In the genomic region with DNA sequence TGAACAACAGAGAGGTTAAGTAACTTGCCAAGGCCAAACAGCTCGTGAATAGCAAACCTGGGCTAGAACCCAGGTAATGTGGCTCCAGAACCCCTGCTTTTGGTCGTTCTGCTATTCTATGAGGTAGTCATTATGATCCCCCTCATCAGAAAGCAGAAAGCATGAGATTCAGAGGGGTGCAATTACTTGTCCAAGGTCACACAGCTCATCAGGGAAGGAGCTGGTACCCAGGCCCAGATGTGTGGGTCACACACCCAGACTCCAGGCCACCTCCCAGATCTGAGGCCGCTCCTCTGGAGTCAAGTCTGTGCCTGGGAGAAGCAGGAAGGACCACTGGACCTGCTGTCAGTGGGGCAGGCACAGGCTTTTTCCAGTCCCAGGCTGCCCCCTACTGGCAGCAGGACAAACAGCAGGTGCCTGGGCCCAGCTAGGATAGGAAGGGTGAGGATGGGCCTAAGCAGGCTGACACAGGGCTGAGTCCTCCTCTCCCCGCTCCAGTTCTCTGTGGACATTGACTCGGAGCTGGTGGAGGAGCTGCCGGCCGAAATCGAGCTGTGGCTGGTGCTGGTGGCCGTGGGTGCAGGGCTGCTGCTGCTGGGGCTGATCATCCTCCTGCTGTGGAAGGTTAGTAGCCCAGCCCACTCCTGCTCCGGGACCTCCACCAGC, we compare ENCODE assay signal across 8 cellular contexts. TPM values are rescaled to one million over a fixed set of nuclear protein-coding genes. Genes with fewer than 3 reads are reported as not detected.
DNase-seq lines count a peak whose midpoint lies in the region; ATAC-seq and TF ChIP-seq lines count a peak whose summit lies in the region.

No MANE protein-coding gene starts in this region.

- peaks cover 39 to 48% of the 10 kb centered on the region in 2 experiments; a peak in 3 of 4 replicates for H3K36me3 ChIP-seq in HCT116 (ENCODE audit: control insufficient read depth in 1 of 2, insufficient read depth in 2 of 2, low read length in 2 of 2)
- H3K36me3 ChIP-seq in right lobe of liver = no peaks in the 10 kb centered on the region

- intact Hi-C loops in HCT116 (cut with micrococcal nuclease) (loop anchor here (1.0 to 5.0 kb wide), 3 partner anchors 33 to 225 kb away; no protein-coding TSS in a partner anchor), right lobe of liver (cut with DNase I) (loop anchor here in 1 of 2 donors (5.0 kb wide), 1 partner anchor 60 kb away; no protein-coding TSS in a partner anchor)

- peaks cover 0 to 4% of the 10 kb centered on the region in 2 experiments; a peak in 2 of 4 replicates for H3K4me1 ChIP-seq in HCT116 (ENCODE audit: control insufficient read depth in 1 of 2, insufficient read depth in 2 of 2, low read length in 2 of 2)
- no peaks in the 10 kb centered on the region for H3K4me1 ChIP-seq in right lobe of liver

- H3K4me2 ChIP-seq in HCT116 (ENCODE audit: low read length) = no peak overlapping the region

- ATAC-seq in HCT116 (peak; percentile 93), right lobe of liver (peak; percentile 88 to 94 (median 92)), HG03095 (IDR thresholded peaks at IDR 0.05; ENCODE audit: unreplicated experiment) (no peak)

- H3K4me3 ChIP-seq in HCT116 (replicated peaks in 1 of 2; ENCODE audit: low read depth in 1 of 2, low read length in 2 of 2) = no peak overlapping the region
- H3K4me3 ChIP-seq in right lobe of liver = no peak overlapping the region

- no peak for TF ChIP-seq POLR2A in HCT116 (IDR thresholded peaks at IDR 0.05; ENCODE audit: borderline replicate concordance, extremely low read depth, insufficient read depth, insufficient read length)
- TF ChIP-seq POLR2A in right lobe of liver (IDR thresholded peaks at IDR 0.05) = no peak

- no peak overlapping the region for H2AFZ ChIP-seq in HCT116 (ENCODE audit: low read depth, low read length, poor library complexity, severe bottlenecking)

- TF ChIP-seq CTCF in HCT116 (IDR thresholded peaks at IDR 0.05 in 2 of 3, conservative IDR thresholded peaks at IDR 0.05 in 1 of 3; ENCODE audit: borderline replicate concordance in 1 of 3, insufficient read depth in 1 of 3, low read depth in 2 of 3, low read length in 2 of 3) (peak; percentile 92 to 100 (median 99)), right lobe of liver (IDR thresholded peaks at IDR 0.05) (peak; percentile 90 to 95 (median 94))

- CTCF ChIA-PET in HCT116 (lab: Charles Lee) = interaction anchor here (0.6 to 2.7 kb wide), 17 partner anchors 14 to 135 kb away, joined by 3 to 42 read pairs (median 4); a partner anchor contains a TSS

- no peaks in the 10 kb centered on the region for H4K20me1 ChIP-seq in HCT116 (ENCODE audit: insufficient read depth)

- RAD21 ChIA-PET in HCT116 (lab: Charles Lee; ENCODE audit: low non-redundant PET in 1 of 2, low total read pairs in 2 of 2, uncharacterized antibody in 2 of 2, unreplicated experiment in 2 of 2) = interaction anchor here (0.7 to 2.1 kb wide), 8 partner anchors 23 to 90 kb away, joined by 3 to 10 read pairs (median 4); a partner anchor contains a TSS

- H3K9me3 ChIP-seq in HCT116 (ENCODE audit: control insufficient read depth in 1 of 2, insufficient read depth in 1 of 2, low read depth in 1 of 2, low read length in 2 of 2) (no peaks in the 10 kb centered on the region), right lobe of liver (no peaks in the 10 kb centered on the region)

- peak; percentile 98 for TF ChIP-seq RAD21 in HCT116 (IDR thresholded peaks at IDR 0.05; ENCODE audit: low read depth)

- WGBS in right lobe of liver (ENCODE audit: insufficient coverage, low coverage, low lambda C conversion rate, missing lambda C conversion rate) = 16% methylated on average over 5 of the region's 10 CpGs

- no peaks in the 10 kb centered on the region for H3K9me2 ChIP-seq in HCT116 (ENCODE audit: insufficient read depth)

- no TSS peak for BruUV-seq in HCT116 (replicated peaks; lab: Mats Ljungman, UMichigan)

- in situ Hi-C loops in Caki2 (cut with HindIII; ENCODE audit: low pct_unique_long_range_greater_than_20kb, low sequenced_read_pairs) = no loop called here

- H3K27me3 ChIP-seq in HCT116 (ENCODE audit: insufficient read depth, low read length) (no peaks in the 10 kb centered on the region), right lobe of liver (no peaks in the 10 kb centered on the region)

- H3K27ac ChIP-seq in HCT116 (ENCODE audit: low read depth, low read length) (no peak overlapping the region; the same call in 1 of the 2 replicates), right lobe of liver (no peak overlapping the region)

- peak; percentile 77 for DNase-seq in Caki2 (ENCODE audit: low read depth)
- peak; percentile 57 for DNase-seq in HCT116 (ENCODE audit: low read depth, low spot score)
- DNase-seq in NCI-H345 (lab: John Stamatoyannopoulos, UW) = peak; percentile 57
- peak; percentile 66 for DNase-seq in activated CD4-positive, alpha-beta T cell treated with anti-CD3 and anti-CD28 coated beads for 1 hour
- peak; percentile 72 for DNase-seq in cerebellar cortex (ENCODE audit: low spot score)
- DNase-seq in right lobe of liver = peak; percentile 68 to 76 (median 72)
- DNase-seq in stimulated activated CD8-positive, alpha-beta memory T cell treated with anti-CD3 and anti-CD28 coated beads, Interleukin-15, amount 100 ng/mL, for 1 hour (ENCODE audit: low read depth) = peak; percentile 49

- no peak overlapping the region for H3K9ac ChIP-seq in HCT116 (ENCODE audit: low read length)

- H3K79me2 ChIP-seq in HCT116 (ENCODE audit: insufficient read depth, low read length) = no peaks in the 10 kb centered on the region; the same call in 1 of the 2 replicates

- POLR2A ChIA-PET in HCT116 (lab: Charles Lee) = interaction anchor here (0.9 to 2.1 kb wide), 7 partner anchors 10 to 90 kb away, joined by 3 to 6 read pairs (median 3); a partner anchor contains a TSS

TF ChIP-seq in HCT116, 20 proteins besides CTCF, POLR2A, EP300 and RAD21:
- TF ChIP-seq SRF (IDR thresholded peaks at IDR 0.05; ENCODE audit: low read depth) = no peak
- TF ChIP-seq JUND (IDR thresholded peaks at IDR 0.05) = 0 out of 2 replicates have a peak, but pooled peaks have one; percentile 1
- no peak for TF ChIP-seq EGR1 (IDR thresholded peaks at IDR 0.05; ENCODE audit: low read depth)
- TF ChIP-seq TCF7L2 (IDR thresholded peaks at IDR 0.05; ENCODE audit: borderline replicate concordance, extremely low read depth, insufficient read depth, insufficient read length) = no peak
- TF ChIP-seq, protein P1, sequence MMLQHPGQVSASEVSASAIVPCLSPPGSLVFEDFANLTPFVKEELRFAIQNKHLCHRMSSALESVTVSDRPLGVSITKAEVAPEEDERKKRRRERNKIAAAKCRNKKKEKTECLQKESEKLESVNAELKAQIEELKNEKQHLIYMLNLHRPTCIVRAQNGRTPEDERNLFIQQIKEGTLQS (IDR thresholded peaks at IDR 0.05) = no peak
- TF ChIP-seq ELF1 (IDR thresholded peaks at IDR 0.05; ENCODE audit: borderline replicate concordance, low read depth) = no peak
- no peak for TF ChIP-seq CBX3 (IDR thresholded peaks at IDR 0.05; ENCODE audit: low read depth)
- TF ChIP-seq, protein P2, sequence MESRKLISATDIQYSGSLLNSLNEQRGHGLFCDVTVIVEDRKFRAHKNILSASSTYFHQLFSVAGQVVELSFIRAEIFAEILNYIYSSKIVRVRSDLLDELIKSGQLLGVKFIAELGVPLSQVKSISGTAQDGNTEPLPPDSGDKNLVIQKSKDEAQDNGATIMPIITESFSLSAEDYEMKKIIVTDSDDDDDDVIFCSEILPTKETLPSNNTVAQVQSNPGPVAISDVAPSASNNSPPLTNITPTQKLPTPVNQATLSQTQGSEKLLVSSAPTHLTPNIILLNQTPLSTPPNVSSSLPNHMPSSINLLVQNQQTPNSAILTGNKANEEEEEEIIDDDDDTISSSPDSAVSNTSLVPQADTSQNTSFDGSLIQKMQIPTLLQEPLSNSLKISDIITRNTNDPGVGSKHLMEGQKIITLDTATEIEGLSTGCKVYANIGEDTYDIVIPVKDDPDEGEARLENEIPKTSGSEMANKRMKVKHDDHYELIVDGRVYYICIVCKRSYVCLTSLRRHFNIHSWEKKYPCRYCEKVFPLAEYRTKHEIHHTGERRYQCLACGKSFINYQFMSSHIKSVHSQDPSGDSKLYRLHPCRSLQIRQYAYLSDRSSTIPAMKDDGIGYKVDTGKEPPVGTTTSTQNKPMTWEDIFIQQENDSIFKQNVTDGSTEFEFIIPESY (IDR thresholded peaks at IDR 0.05; ENCODE audit: extremely low read depth, insufficient replicate concordance, low read length) = no peak
- peak; percentile 82 for TF ChIP-seq POLR2AphosphoS5 (IDR thresholded peaks at IDR 0.05; ENCODE audit: low read depth, low read length)
- no peak for TF ChIP-seq EZH2 (IDR thresholded peaks at IDR 0.05)

RNA-seq across cellular contexts. Expression of a gene that starts 7.8 kb away (rescaled TPM):
- total RNA-seq in Caki2 (2014; rRNA removed; shearing (Covaris generic); ENCODE audit: low replicate concordance) = 17.8 and 58.4 TPM in 2 replicates
- total RNA-seq in HCT116 (2021; ENCODE audit: unreplicated experiment) (39.1 TPM), right lobe of liver (10 to 100 TPM; 25.0 to 58.0 (median 44.8) TPM)
- 62.1 and 68.9 TPM in 2 replicates for polyA plus RNA-seq in HCT116 (2012)

RNA-seq across cellular contexts. Expression of a gene that starts 31.5 kb away (rescaled TPM):
- 419 and 501 TPM in 2 replicates for total RNA-seq in Caki2 (2014; rRNA removed; shearing (Covaris generic); ENCODE audit: low replicate concordance)
- total RNA-seq in HCT116 (2021; ENCODE audit: unreplicated experiment) (392 TPM), right lobe of liver (1 to 10 TPM; 1.4 to 3.7 (median 2.4) TPM)
- polyA plus RNA-seq in HCT116 (2012) = 522 and 560 TPM in 2 replicates

RNA-seq across cellular contexts. Expression of a gene that starts 42.6 kb away (rescaled TPM):
- total RNA-seq in Caki2 (2014; rRNA removed; shearing (Covaris generic); ENCODE audit: low replicate concordance) = 0.07 and 0.26 TPM in 2 replicates
- total RNA-seq in HCT116 (2021; ENCODE audit: unreplicated experiment) (1.5 TPM), right lobe of liver (1 to 10 TPM in 2 of 6 experiments, under 1 TPM in 3, not detected in 1; 0.50 to 3.8 (median 0.77) TPM)
- polyA plus RNA-seq in HCT116 (2012) = 0.74 and 0.79 TPM in 2 replicates

Comparison
In these comparisons a context has a peak if more than half of its experiments do, and no peak if none do; other contexts are left out.
1. RNA of a gene that starts 31.5 kb away (total RNA-seq): 419 to 501 TPM in Caki2 and 392 TPM in HCT116 (single experiment); 1.4 to 3.7 TPM in right lobe of liver; every median in the first group is over 10 times any median in the second.
2. Peak in every context shown above with its lines, with median percentiles within 50 percentile points of each other: DNase-seq.